In genomic region chrX:54921427-54922021, GRCh38 we compare ENCODE assay signal across 1 cellular context.
TF ChIP-seq lines count a peak whose summit lies in the region.

No MANE protein-coding gene starts in this region.

TF ChIP-seq in K562, 482 proteins besides CTCF, POLR2A, EP300 and RAD21 (continued from another document):
- no peak for TF ChIP-seq ZBTB8A (IDR thresholded peaks at IDR 0.05; ENCODE audit: partially characterized antibody)
- TF ChIP-seq ETV5 (CRISPR knock-in tag; IDR thresholded peaks at IDR 0.05; ENCODE audit: low read depth): no peak
- no peak for TF ChIP-seq XRCC3 (IDR thresholded peaks at IDR 0.05)
- no peak for TF ChIP-seq KAT8 (IDR thresholded peaks at IDR 0.05; ENCODE audit: low read depth)
- TF ChIP-seq CUX1 (CRISPR knock-in tag; IDR thresholded peaks at IDR 0.05): no peak
- TF ChIP-seq MTA2 (IDR thresholded peaks at IDR 0.05; ENCODE audit: low read depth): no peak
TF ChIP-seq in K562: peak in this region for 1.
